15 cellular contexts compared by ENCODE assay signal in the genomic region with DNA sequence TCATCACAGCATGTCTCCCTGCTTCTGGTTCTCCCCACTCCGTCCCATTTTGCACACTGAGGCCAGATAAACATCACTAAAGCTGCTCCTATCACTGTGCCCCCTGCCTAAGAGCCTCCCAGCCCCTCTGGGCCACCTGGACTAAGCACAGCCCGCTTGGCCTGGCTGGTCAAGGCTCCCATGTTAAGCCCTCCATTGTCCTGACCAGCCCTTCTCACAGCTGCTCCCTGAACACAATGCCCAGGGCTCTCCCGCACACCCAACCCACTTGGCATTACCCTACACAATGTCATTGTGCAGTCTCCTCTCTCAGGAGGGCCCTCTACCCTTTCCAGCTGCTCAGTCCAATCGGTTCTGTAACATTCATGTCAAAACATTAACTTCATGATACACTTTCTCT.
DNase-seq lines count a peak whose midpoint lies in the region; ATAC-seq and TF ChIP-seq lines count a peak whose summit lies in the region.
"Had no signal": no experiment of that assay in that cellular context is flagged by ENCODE, and none has a peak within 500 bp of the region (broad histone marks: within the 10 kb centered on the region; RNA-seq: fewer than 3 reads in every experiment).

No MANE protein-coding gene starts in this region.

- peak; percentile 6 for ATAC-seq in left ventricle myocardium superior
- ATAC-seq in Right ventricle myocardium superior (ENCODE audit: poor library complexity), result no peak
- no peak for ATAC-seq in GM21447 (IDR thresholded peaks at IDR 0.05; ENCODE audit: unreplicated experiment)
- ATAC-seq in left lobe of liver, result no peak

- H3K36me3 Mint-ChIP-seq in endothelial cell (ENCODE audit: low read depth, unreplicated experiment), result no peaks in the 10 kb centered on the region
- H3K36me3 Mint-ChIP-seq in neural crest cell (ENCODE audit: low read depth), result no peaks in the 10 kb centered on the region
- no peaks in the 10 kb centered on the region for H3K36me3 Mint-ChIP-seq in type B pancreatic cell
- H3K36me3 Mint-ChIP-seq: CD4-positive, CD25-positive, alpha-beta regulatory T cell had no signal

- H3K27me3 Mint-ChIP-seq in endothelial cell (ENCODE audit: unreplicated experiment) (no peaks in the 10 kb centered on the region), neural crest cell (ENCODE audit: low read depth) (peaks cover 15% of the 10 kb centered on the region), type B pancreatic cell (no peaks in the 10 kb centered on the region)

- TF ChIP-seq CTCF in endothelial cell (IDR thresholded peaks at IDR 0.05; ENCODE audit: unreplicated experiment), result no peak
- no peak for TF ChIP-seq CTCF in neural crest cell (conservative IDR thresholded peaks at IDR 0.05)
- no peak for TF ChIP-seq CTCF in type B pancreatic cell (conservative IDR thresholded peaks at IDR 0.05)

- H3K4me3 Mint-ChIP-seq in endothelial cell (ENCODE audit: unreplicated experiment) (no peak overlapping the region), neural crest cell (no peak overlapping the region), type B pancreatic cell (no peak overlapping the region)
- H3K4me3 Mint-ChIP-seq: CD4-positive, CD25-positive, alpha-beta regulatory T cell; H9 had no signal

- no peaks in the 10 kb centered on the region for H3K9me3 Mint-ChIP-seq in endothelial cell (ENCODE audit: unreplicated experiment)
- peaks cover 7% of the 10 kb centered on the region for H3K9me3 Mint-ChIP-seq in neural crest cell
- H3K9me3 Mint-ChIP-seq in type B pancreatic cell, result peaks cover 4% of the 10 kb centered on the region
- H3K9me3 Mint-ChIP-seq: H9 had no signal

- H3K4me1 Mint-ChIP-seq in endothelial cell (ENCODE audit: unreplicated experiment) (peaks cover 2% of the 10 kb centered on the region), neural crest cell (peaks cover 9% of the 10 kb centered on the region), type B pancreatic cell (ENCODE audit: unreplicated experiment) (peaks cover 22% of the 10 kb centered on the region)

- DNase-seq in left ventricle myocardium superior (no peak), Right ventricle myocardium superior (no peak), endothelial cell (ENCODE audit: low spot score) (no peak), neural crest cell (ENCODE audit: low read depth, low spot score) (no peak), type B pancreatic cell (ENCODE audit: extremely low spot score, unreplicated experiment) (no peak), left lobe of liver (ENCODE audit: low spot score) (no peak)
- no peak for DNase-seq in stimulated activated CD4-positive, alpha-beta T cell treated with anti-CD3 and anti-CD28 coated beads, Interleukin-2, amount 100 ng/mL, for 24 hours
- DNase-seq: AML-193; CD4-positive, CD25-positive, alpha-beta regulatory T cell; H9; KBM-7; NCI-H1694 treated with DMSO at 0.1 percent for 48 hours; NCI-H446; PC-3 had no signal

- H3K27ac Mint-ChIP-seq in endothelial cell (ENCODE audit: unreplicated experiment), result peak overlapping the region; percentile 61
- peak overlapping the region; percentile 75 for H3K27ac Mint-ChIP-seq in neural crest cell (ENCODE audit: unreplicated experiment)
- H3K27ac Mint-ChIP-seq in type B pancreatic cell, result peak overlapping the region; percentile 8
- H3K27ac Mint-ChIP-seq: CD4-positive, CD25-positive, alpha-beta regulatory T cell; H9 had no signal

- intact Hi-C loops in left ventricle myocardium superior (cut with micrococcal nuclease) (no loop called here), Right ventricle myocardium superior (cut with DNase I) (no loop called here)

Comparison
In these comparisons a context has a peak if more than half of its experiments do, and no peak if none do; other contexts are left out.
1. H3K27ac Mint-ChIP-seq: peak in every context shown above with its lines; median percentile 75 in neural crest cell; 61 in endothelial cell; 8 in type B pancreatic cell.